ENCODE assay signal across 8 cellular contexts in the genomic region with DNA sequence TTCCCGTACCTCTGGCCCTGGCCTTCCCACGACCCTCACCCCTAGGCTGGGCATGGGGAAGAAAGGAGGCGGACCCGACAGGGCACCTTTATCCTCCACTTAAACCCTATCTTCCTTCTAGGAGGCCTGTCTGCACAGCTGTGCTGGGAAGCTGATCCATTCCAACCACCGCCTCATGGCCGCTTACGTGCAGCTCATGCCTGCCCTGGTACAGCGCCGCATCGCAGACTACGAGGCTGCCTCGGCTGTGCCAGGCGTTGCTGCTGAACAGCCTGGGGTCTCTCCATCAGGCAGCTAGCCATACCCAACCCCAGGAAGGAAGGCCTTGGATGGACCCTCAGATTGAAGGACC. TPM values are rescaled to one million over a fixed set of nuclear protein-coding genes. Genes with fewer than 3 reads are reported as not detected.
DNase-seq lines count a peak whose midpoint lies in the region; ATAC-seq and TF ChIP-seq lines count a peak whose summit lies in the region.

No MANE protein-coding gene starts in this region.

- no peak for TF ChIP-seq CTCF in BE2C (IDR thresholded peaks at IDR 0.05; ENCODE audit: low read depth, low read length)

- DNase-seq in BE2C (no peak), HAP-1 (ENCODE audit: low spot score in 2 of 2) (no peak), NCI-H446 treated with DMSO at 0.1 percent for 48 hours (lab: John Stamatoyannopoulos, UW) (no peak), NCI-H1930 (lab: John Stamatoyannopoulos, UW) (no peak)

- H3K9ac ChIP-seq in iPS-18a (ENCODE audit: low read length) (peak overlapping the region; percentile 95), subcutaneous abdominal adipose tissue (ENCODE audit: low read length in 5 of 5) (peak overlapping the region; percentile 69 to 94 (median 84))

- peak overlapping the region; percentile 96 for H3K27ac Mint-ChIP-seq in activated naive CD8-positive, alpha-beta T cell

- H3K36me3 Mint-ChIP-seq in activated naive CD8-positive, alpha-beta T cell: peaks cover 14% of the 10 kb centered on the region

- no peaks in the 10 kb centered on the region for H3K27me3 Mint-ChIP-seq in activated naive CD8-positive, alpha-beta T cell

- in situ Hi-C loops in HAP-1 (cut with MboI; ENCODE audit: low sequenced_read_pairs): no loop called here

- peaks cover 34% of the 10 kb centered on the region for H3K4me1 Mint-ChIP-seq in activated naive CD8-positive, alpha-beta T cell (ENCODE audit: low read depth)

- no peaks in the 10 kb centered on the region for H3K4me1 ChIP-seq in BE2C
- H3K4me1 ChIP-seq in HAP-1: peaks cover 5% of the 10 kb centered on the region; the same call in 1 of the 2 replicates
- H3K4me1 ChIP-seq in iPS-18a (ENCODE audit: control insufficient read depth, low read depth, low read length): peaks cover 4% of the 10 kb centered on the region
- H3K4me1 ChIP-seq in subcutaneous abdominal adipose tissue (ENCODE audit: control insufficient read depth in 5 of 5, insufficient read depth in 5 of 5, low read length in 5 of 5): peaks cover 15 to 36% (median 25%) of the 10 kb centered on the region in 5 donors

- H3K4me3 Mint-ChIP-seq in activated naive CD8-positive, alpha-beta T cell: peak overlapping the region; percentile 96

- H3K4me3 ChIP-seq in BE2C (ENCODE audit: low read depth, low read length) (peak overlapping the region; percentile 86), HAP-1 (peak overlapping the region; percentile 77), iPS-18a (ENCODE audit: low read length) (peak overlapping the region; percentile 94), subcutaneous abdominal adipose tissue (ENCODE audit: low read depth in 1 of 5, low read length in 5 of 5) (peak overlapping the region; percentile 79 to 96 (median 87))

- H3K27me3 ChIP-seq in BE2C (no peaks in the 10 kb centered on the region), HAP-1 (ENCODE audit: low read depth) (no peaks in the 10 kb centered on the region), iPS-18a (ENCODE audit: control insufficient read depth, insufficient read depth, low read length) (no peaks in the 10 kb centered on the region), subcutaneous abdominal adipose tissue (ENCODE audit: control insufficient read depth in 5 of 5, insufficient read depth in 4 of 5, low read length in 5 of 5) (no peaks in the 10 kb centered on the region)

- ATAC-seq in GM18858 (IDR thresholded peaks at IDR 0.05; ENCODE audit: unreplicated experiment): no peak

- H3K27ac ChIP-seq in iPS-18a (ENCODE audit: low read length): peak overlapping the region; percentile 66
- peak overlapping the region; percentile 90 for H3K27ac ChIP-seq in subcutaneous abdominal adipose tissue (ENCODE audit: low read depth, low read length)

- no peaks in the 10 kb centered on the region for H3K9me3 Mint-ChIP-seq in activated naive CD8-positive, alpha-beta T cell (ENCODE audit: low read depth)

- H3K9me3 ChIP-seq in BE2C (no peaks in the 10 kb centered on the region), HAP-1 (no peaks in the 10 kb centered on the region), iPS-18a (ENCODE audit: control insufficient read depth, low read depth, low read length) (no peaks in the 10 kb centered on the region), subcutaneous abdominal adipose tissue (ENCODE audit: control insufficient read depth in 5 of 5, low read length in 5 of 5) (no peaks in the 10 kb centered on the region)

- H3K36me3 ChIP-seq in BE2C (peaks cover 13% of the 10 kb centered on the region), HAP-1 (replicated peaks) (peaks cover 77% of the 10 kb centered on the region), iPS-18a (ENCODE audit: control insufficient read depth, low read depth, low read length) (peaks cover 64% of the 10 kb centered on the region), subcutaneous abdominal adipose tissue (ENCODE audit: control insufficient read depth in 5 of 5, insufficient read depth in 5 of 5, low read length in 5 of 5) (peaks cover 28 to 63% (median 58%) of the 10 kb centered on the region in 5 donors)

RNA-seq across cellular contexts. Expression of a gene that starts 0.6 kb away (rescaled TPM):
- polyA plus RNA-seq in BE2C (2012; ENCODE audit: insufficient read depth, insufficient read length, low read depth): 57.0 TPM

RNA-seq across cellular contexts. Expression of a gene that starts 0.8 kb away (rescaled TPM):
- polyA plus RNA-seq in BE2C (2012; ENCODE audit: insufficient read depth, insufficient read length, low read depth): 40.8 TPM

RNA-seq across cellular contexts. Expression of a gene that starts 8.2 kb away (rescaled TPM):
- polyA plus RNA-seq in BE2C (2012; ENCODE audit: insufficient read depth, insufficient read length, low read depth): 19.9 TPM

RNA-seq across cellular contexts. Expression of a gene that starts 15.2 kb away (rescaled TPM):
- 7.2 TPM for polyA plus RNA-seq in BE2C (2012; ENCODE audit: insufficient read depth, insufficient read length, low read depth)

RNA-seq across cellular contexts. Expression of a gene that starts 41.1 kb away (rescaled TPM):
- 2.1 TPM for polyA plus RNA-seq in BE2C (2012; ENCODE audit: insufficient read depth, insufficient read length, low read depth)
